Comparison of ENCODE assay signal across 8 cellular contexts in the genomic region with DNA sequence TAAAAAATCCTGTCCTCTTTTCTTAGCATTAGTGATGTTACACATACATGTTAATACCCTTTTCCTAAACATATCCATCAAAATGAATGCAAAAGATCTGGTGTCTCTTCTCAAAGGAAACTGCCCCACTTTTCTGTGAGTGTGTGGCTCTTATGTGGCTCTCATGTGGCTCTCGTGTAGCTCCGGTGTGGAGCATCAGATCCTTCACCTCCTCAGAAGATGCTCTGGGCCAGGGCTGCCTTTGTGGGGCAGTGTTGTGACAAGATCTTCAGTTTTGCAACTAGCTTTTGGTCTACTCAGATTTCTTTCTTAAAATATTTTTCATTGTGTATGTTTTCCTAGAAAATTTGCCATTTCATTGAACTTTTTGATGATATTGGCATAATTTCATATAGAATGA. TPM values are rescaled to one million over a fixed set of nuclear protein-coding genes. Genes with fewer than 3 reads are reported as not detected.
DNase-seq lines count a peak whose midpoint lies in the region; ATAC-seq, FAIRE-seq and TF ChIP-seq lines count a peak whose summit lies in the region.

No MANE protein-coding gene starts in this region.

- H3K9me3 ChIP-seq in H9 (ENCODE audit: control insufficient read depth, low read depth, low read length) (no peaks in the 10 kb centered on the region), kidney (ENCODE audit: control insufficient read depth in 1 of 2, low read length in 2 of 2) (no peaks in the 10 kb centered on the region)

- no peak overlapping the region for H3K4me2 ChIP-seq in H9 (ENCODE audit: insufficient read depth, insufficient read length, low read length)

- peaks cover 7 to 15% of the 10 kb centered on the region in 2 experiments; a peak in 3 of 4 replicates for H3K4me1 Mint-ChIP-seq in H9
- H3K4me1 Mint-ChIP-seq in activated T-helper 17 cell treated with anti-CD3 and anti-CD28 coated beads, Interleukin-2, amount 50 U/mL, for 72 hours, result no peaks in the 10 kb centered on the region
- H3K4me1 Mint-ChIP-seq in effector memory CD8-positive, alpha-beta T cell (ENCODE audit: low read depth in 2 of 2), result no peaks in the 10 kb centered on the region

- no peaks in the 10 kb centered on the region for H3K27me3 ChIP-seq in H9 (ENCODE audit: insufficient read depth, low read length)

- no peaks in the 10 kb centered on the region for H3K36me3 Mint-ChIP-seq in H9 (ENCODE audit: insufficient read depth in 1 of 3, low read depth in 3 of 3)
- H3K36me3 Mint-ChIP-seq in activated T-helper 17 cell treated with anti-CD3 and anti-CD28 coated beads, Interleukin-2, amount 50 U/mL, for 72 hours (ENCODE audit: low read depth), result no peaks in the 10 kb centered on the region
- no peaks in the 10 kb centered on the region for H3K36me3 Mint-ChIP-seq in effector memory CD8-positive, alpha-beta T cell (ENCODE audit: insufficient read depth)

- H3K14ac ChIP-seq in H9 (ENCODE audit: insufficient read depth, low read length), result no peak overlapping the region

- H3K9me3 Mint-ChIP-seq in H9, result no peaks in the 10 kb centered on the region
- H3K9me3 Mint-ChIP-seq in activated T-helper 17 cell treated with anti-CD3 and anti-CD28 coated beads, Interleukin-2, amount 50 U/mL, for 72 hours, result no peaks in the 10 kb centered on the region
- no peaks in the 10 kb centered on the region for H3K9me3 Mint-ChIP-seq in effector memory CD8-positive, alpha-beta T cell

- H3K56ac ChIP-seq in H9 (ENCODE audit: insufficient read length, low read depth, low read length), result no peak overlapping the region

- no peak overlapping the region for H2AFZ ChIP-seq in H9 (ENCODE audit: low read length)

- H3K27ac ChIP-seq in H9 (ENCODE audit: insufficient read length, low read depth, low read length) (no peak overlapping the region), kidney (ENCODE audit: low read depth in 2 of 2, low read length in 2 of 2) (no peak overlapping the region)

- H3K23me2 ChIP-seq in H9 (ENCODE audit: insufficient read length, low read depth, low read length, poor library complexity, severe bottlenecking), result no peaks in the 10 kb centered on the region

- no peak overlapping the region for H4K91ac ChIP-seq in H9 (ENCODE audit: insufficient read length, low read depth, low read length)

- DNase-seq in AG10803 (ENCODE audit: low read depth) (peak; percentile 60), H9 (no peak), kidney (no peak), activated gamma-delta T cell treated with Interleukin-2 at 50 U/mL for 16 hours (no peak)
- no peak for DNase-seq in effector memory CD8-positive, alpha-beta T cell

- no peaks in the 10 kb centered on the region for H3K79me2 ChIP-seq in H9 (ENCODE audit: insufficient read depth, low read length)

- H2BK20ac ChIP-seq in H9 (ENCODE audit: low read depth, low read length, poor library complexity, severe bottlenecking), result no peak overlapping the region

- no CpG with 5 or more reads among the region's 2 CpGs for WGBS in H9 (ENCODE audit: extremely low coverage, insufficient read length, low lambda C conversion rate)

- H2BK5ac ChIP-seq in H9 (ENCODE audit: insufficient read length, low read length), result no peak overlapping the region

- H2BK15ac ChIP-seq in H9 (ENCODE audit: low read depth, low read length), result no peak overlapping the region

- no peak overlapping the region for H3K18ac ChIP-seq in H9 (ENCODE audit: insufficient read length, low read depth, low read length)

- no peaks in the 10 kb centered on the region for H3K79me1 ChIP-seq in H9 (ENCODE audit: insufficient read depth, low read depth, low read length, poor library complexity, severe bottlenecking)

- intact Hi-C loops in kidney (cut with DNase I), result no loop called here

- ATAC-seq in activated T-helper 17 cell treated with anti-CD3 and anti-CD28 coated beads, Interleukin-2, amount 50 U/mL, for 72 hours (replicated peaks), result peak; percentile 46
- ATAC-seq in HG03342 (IDR thresholded peaks at IDR 0.05; ENCODE audit: unreplicated experiment), result no peak
- no peak for ATAC-seq in GM19351 (IDR thresholded peaks at IDR 0.05; ENCODE audit: unreplicated experiment)
- no peak for ATAC-seq in effector memory CD8-positive, alpha-beta T cell (replicated peaks)

- H3K36me3 ChIP-seq in kidney (ENCODE audit: control insufficient read depth in 1 of 2, insufficient read depth in 2 of 2, low read length in 2 of 2), result no peaks in the 10 kb centered on the region

- no peak overlapping the region for H3K27ac Mint-ChIP-seq in H9
- H3K27ac Mint-ChIP-seq in activated T-helper 17 cell treated with anti-CD3 and anti-CD28 coated beads, Interleukin-2, amount 50 U/mL, for 72 hours, result no peak overlapping the region
- no peak overlapping the region for H3K27ac Mint-ChIP-seq in effector memory CD8-positive, alpha-beta T cell

- FAIRE-seq in kidney (lab: Jason Lieb, UNC), result no peak

- no peak overlapping the region for H3T11ph ChIP-seq in H9 (ENCODE audit: low read length)

- no peak overlapping the region for H3K4ac ChIP-seq in H9 (ENCODE audit: low read depth, low read length)

- H4K5ac ChIP-seq in H9 (ENCODE audit: insufficient read length, low read depth, low read length), result no peak overlapping the region

- TF ChIP-seq CTCF in AG10803 (conservative IDR thresholded peaks at IDR 0.05; ENCODE audit: low read length) (peak; percentile 62), H9 (conservative IDR thresholded peaks at IDR 0.05) (peak; percentile 34; the same call in 2 of the 3 replicates), kidney (IDR thresholded peaks at IDR 0.05; ENCODE audit: borderline replicate concordance, extremely low read depth, insufficient read depth) (peak; percentile 6)

- H3K23ac ChIP-seq in H9 (ENCODE audit: insufficient read length, low read depth, low read length), result no peak overlapping the region

- H3K4me1 ChIP-seq in H9 (ENCODE audit: insufficient read depth, low read length) (no peaks in the 10 kb centered on the region), kidney (ENCODE audit: control insufficient read depth in 1 of 2, insufficient read depth in 1 of 2, low read depth in 1 of 2, low read length in 2 of 2) (no peaks in the 10 kb centered on the region)

- no peaks in the 10 kb centered on the region for H3K27me3 Mint-ChIP-seq in H9 (ENCODE audit: low read depth)
- peaks cover 19% of the 10 kb centered on the region for H3K27me3 Mint-ChIP-seq in activated T-helper 17 cell treated with anti-CD3 and anti-CD28 coated beads, Interleukin-2, amount 50 U/mL, for 72 hours
- peaks cover 11 to 37% of the 10 kb centered on the region in 2 donors for H3K27me3 Mint-ChIP-seq in effector memory CD8-positive, alpha-beta T cell

- H4K8ac ChIP-seq in H9 (replicated peaks; ENCODE audit: insufficient read length, low read depth, low read length), result no peak overlapping the region

- H2AK5ac ChIP-seq in H9 (ENCODE audit: insufficient read length, low read length), result no peak overlapping the region

- H2BK12ac ChIP-seq in H9 (ENCODE audit: insufficient read length, low read depth, low read length), result no peak overlapping the region

- H4K20me1 ChIP-seq in H9 (ENCODE audit: control insufficient read depth, insufficient read depth, insufficient read length), result no peaks in the 10 kb centered on the region

- H2BK120ac ChIP-seq in H9 (ENCODE audit: low read depth, low read length, poor library complexity, severe bottlenecking), result no peak overlapping the region

- H3K9ac ChIP-seq in H9 (ENCODE audit: extremely low read depth, insufficient read length, low read length), result no peak overlapping the region
- no peak overlapping the region for H3K9ac ChIP-seq in kidney (ENCODE audit: low read length in 2 of 2)

- H3K4me3 Mint-ChIP-seq in H9, result no peak overlapping the region
- H3K4me3 Mint-ChIP-seq in activated T-helper 17 cell treated with anti-CD3 and anti-CD28 coated beads, Interleukin-2, amount 50 U/mL, for 72 hours, result no peak overlapping the region
- H3K4me3 Mint-ChIP-seq in effector memory CD8-positive, alpha-beta T cell, result no peak overlapping the region

- H3K4me3 ChIP-seq in AG10803 (ENCODE audit: low read length) (no peak overlapping the region), kidney (ENCODE audit: low read length in 2 of 2) (no peak overlapping the region)

RNA-seq across cellular contexts. Expression of gene GARNL3, which starts 19.3 kb away (rescaled TPM):
- total RNA-seq in H9 (2021) (8.7 and 8.8 TPM in 2 replicates), kidney (10.2 TPM)
- total RNA-seq in activated T-helper 17 cell treated with anti-CD3 and anti-CD28 coated beads, Interleukin-2, amount 50 U/mL, for 72 hours, result 1 to 10 TPM; 2.8 to 5.1 TPM
- polyA plus RNA-seq in kidney (ENCODE audit: insufficient read depth, low read depth, low replicate concordance), result 2.6 TPM

Comparison
In these comparisons a context has a peak if more than half of its experiments do, and no peak if none do; other contexts are left out.
1. CTCF ChIP-seq: peak in every context shown above with its lines; median percentile 62 in AG10803; 34 in H9; 6 in kidney.